In the genomic region with DNA sequence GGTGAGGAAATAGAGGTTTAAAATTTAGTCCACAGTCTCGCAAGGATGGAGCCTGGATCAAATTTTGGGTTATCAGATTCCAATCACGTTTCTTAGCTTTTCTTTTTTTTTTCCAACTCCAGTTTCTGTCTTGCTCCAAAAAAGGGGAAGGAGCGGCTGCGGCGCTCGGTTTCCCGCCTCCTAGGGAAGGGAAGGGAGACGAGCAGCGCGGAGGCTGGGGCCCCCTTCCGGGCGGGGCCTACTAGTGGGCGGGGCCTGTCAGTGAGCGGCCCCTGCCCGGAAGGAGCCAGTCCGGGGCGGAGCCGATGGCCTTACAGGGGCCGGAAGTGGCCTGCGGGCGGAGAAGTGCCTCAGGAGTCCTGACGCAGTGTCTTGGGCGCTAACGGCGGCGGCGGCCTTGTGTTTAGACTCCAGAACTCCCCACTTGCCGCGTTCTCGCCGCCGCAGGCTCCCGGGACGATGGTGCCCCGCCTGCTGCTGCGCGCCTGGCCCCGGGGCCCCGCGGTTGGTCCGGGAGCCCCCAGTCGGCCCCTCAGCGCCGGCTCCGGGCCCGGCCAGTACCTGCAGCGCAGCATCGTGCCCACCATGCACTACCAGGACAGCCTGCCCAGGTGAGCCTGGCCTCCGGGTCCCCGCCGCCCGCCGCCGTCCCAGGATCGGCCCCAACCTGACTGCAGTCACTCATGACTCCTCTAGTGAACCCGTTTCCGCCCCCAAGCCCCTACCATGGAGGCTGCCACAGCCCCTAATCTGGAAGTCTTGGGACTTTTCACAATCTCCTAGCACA, we compare ENCODE assay signal across 8 cellular contexts. TPM values are rescaled to one million over a fixed set of nuclear protein-coding genes. Genes with fewer than 3 reads are reported as not detected.
DNase-seq lines count a peak whose midpoint lies in the region; ATAC-seq and TF ChIP-seq lines count a peak whose summit lies in the region.

TSS of gene CPT2 (plus strand) at position 340 of the 787 bp plus-strand sequence. CDS start at position 460, 120 bp downstream.

- H3K36me3 ChIP-seq in WERI-Rb-1: no peaks in the 10 kb centered on the region; the same call in 1 of the 2 replicates
- H3K36me3 ChIP-seq in breast epithelium: no peaks in the 10 kb centered on the region
- peaks cover 0 to 7% (median 0%) of the 10 kb centered on the region in 3 donors for H3K36me3 ChIP-seq in skeletal muscle tissue (ENCODE audit: control insufficient read depth in 3 of 3, insufficient read depth in 3 of 3, low read length in 3 of 3)

- ATAC-seq in GM18907 (IDR thresholded peaks at IDR 0.05; ENCODE audit: unreplicated experiment): peak; percentile 99
- peak; percentile 97 for ATAC-seq in HG03139 (IDR thresholded peaks at IDR 0.05; ENCODE audit: unreplicated experiment)

- CTCF ChIA-PET in AG04449 (lab: Yijun Ruan, JAX): interaction anchor here (0.6 to 5.5 kb wide), 2 partner anchors 13 to 75 kb away, joined by 3 to 95 read pairs; no protein-coding TSS in a partner anchor

- peak within 1 kb of the TSS; percentile 74 for H3K4me3 ChIP-seq in AG04449 (ENCODE audit: low read depth, low read length)
- peak within 1 kb of the TSS; percentile 52 for H3K4me3 ChIP-seq in WERI-Rb-1 (ENCODE audit: low read depth, low read length)
- H3K4me3 ChIP-seq in breast epithelium: peak within 1 kb of the TSS; percentile 82 to 100 (median 100)
- peak within 1 kb of the TSS; percentile 90 for H3K4me3 ChIP-seq in iPS-18c (ENCODE audit: insufficient read depth, low read depth, low read length)
- peak within 1 kb of the TSS; percentile 83 to 89 (median 87) for H3K4me3 ChIP-seq in skeletal muscle tissue (ENCODE audit: low read length in 3 of 3)

- TF ChIP-seq POLR2A in breast epithelium (IDR thresholded peaks at IDR 0.05): peak; percentile 94

- H3K9me3 ChIP-seq in WERI-Rb-1 (ENCODE audit: severe bottlenecking) (no peaks in the 10 kb centered on the region), breast epithelium (no peaks in the 10 kb centered on the region), iPS-18c (ENCODE audit: control insufficient read depth, insufficient read depth, low read length) (no peaks in the 10 kb centered on the region), skeletal muscle tissue (ENCODE audit: control insufficient read depth in 3 of 3, low read length in 3 of 3) (no peaks in the 10 kb centered on the region)

- H3K4me1 ChIP-seq in breast epithelium (no peaks in the 10 kb centered on the region), skeletal muscle tissue (ENCODE audit: control insufficient read depth in 3 of 3, insufficient read depth in 3 of 3, low read length in 3 of 3) (peaks cover 26 to 30% (median 28%) of the 10 kb centered on the region in 3 donors)

- peak within 1 kb of the TSS; percentile 85 to 95 (median 94) for H3K9ac ChIP-seq in skeletal muscle tissue (ENCODE audit: low read depth in 1 of 3, low read length in 3 of 3)

- H3K27ac ChIP-seq in WERI-Rb-1: peak within 1 kb of the TSS; percentile 80
- H3K27ac ChIP-seq in breast epithelium: peak within 1 kb of the TSS; percentile 99
- peak within 1 kb of the TSS; percentile 97 for H3K27ac ChIP-seq in skeletal muscle tissue (ENCODE audit: low read depth, low read length)

- intact Hi-C loops in breast epithelium (cut with DNase I; ENCODE audit: low total_unique reads): no loop called here

- no peaks in the 10 kb centered on the region for H3K27me3 ChIP-seq in WERI-Rb-1 (ENCODE audit: insufficient read depth, low read depth, severe bottlenecking)
- H3K27me3 ChIP-seq in breast epithelium: no peaks in the 10 kb centered on the region
- no peaks in the 10 kb centered on the region for H3K27me3 ChIP-seq in skeletal muscle tissue (ENCODE audit: control insufficient read depth in 3 of 3, insufficient read depth in 3 of 3, low read length in 3 of 3)

- peak; percentile 59 for DNase-seq in AG04449 (ENCODE audit: low read depth, low spot score)
- peak; percentile 87 for DNase-seq in NCI-H2227 treated with DMSO at 0.1 percent for 48 hours (lab: John Stamatoyannopoulos, UW)
- peak; percentile 93 for DNase-seq in WERI-Rb-1
- peak; percentile 83 to 92 for DNase-seq in breast epithelium (ENCODE audit: low spot score in 2 of 2)

- peak; percentile 13 for TF ChIP-seq CTCF in AG04449 (IDR thresholded peaks at IDR 0.05; ENCODE audit: insufficient read depth, low read length, missing control alignments)
- no peak for TF ChIP-seq CTCF in WERI-Rb-1 (IDR thresholded peaks at IDR 0.05; ENCODE audit: low read depth, low read length)
- TF ChIP-seq CTCF in breast epithelium (IDR thresholded peaks at IDR 0.05): no peak

- POLR2A ChIA-PET in AG04449 (lab: Yijun Ruan, JAX): interaction anchor here (0.6 to 1.1 kb wide), 4 partner anchors 12 to 395 kb away, joined by 3 to 4 read pairs (median 3); no protein-coding TSS in a partner anchor

RNA-seq across cellular contexts. Expression of gene CPT2, which starts in this region (rescaled TPM):
- total RNA-seq in breast epithelium (10 to 100 TPM; 20.5 to 26.2 (median 22.9) TPM), skeletal muscle tissue (8.9 TPM)

Comparison
In these comparisons a context has a peak if more than half of its experiments do, and no peak if none do; other contexts are left out.
1. Peak in every context shown above with its lines: DNase-seq, ATAC-seq, H3K4me3 ChIP-seq and H3K27ac ChIP-seq.